Comparison of ENCODE assay signal across 28 cellular contexts in genomic region chr10:76892766-76893479, GRCh38.
"Had no signal": no experiment of that assay in that cellular context is flagged by ENCODE, and none has a peak within 500 bp of the region (broad histone marks: within the 10 kb centered on the region; RNA-seq: fewer than 3 reads in every experiment).

No MANE protein-coding gene starts in this region.

- FAIRE-seq: colon, small intestine had no signal

- H3K4me1 Mint-ChIP-seq: stimulated activated effector memory CD8-positive, alpha-beta T cell treated with anti-CD3 and anti-CD28 coated beads, Interleukin-12 subunit alpha, Interleukin-12 subunit beta, amount 100 ng/mL, for 72 hours; stimulated activated naive CD8-positive, alpha-beta T cell treated with anti-CD3 and anti-CD28 coated beads, Interleukin-15, amount 100 ng/mL, for 72 hours had no signal

- DNase-seq: activated CD4-positive, alpha-beta T cell treated with anti-CD3 and anti-CD28 coated beads for 48 hours; activated CD4-positive, alpha-beta T cell treated with anti-CD3 and anti-CD28 coated beads, Interleukin-2, amount 50 U/mL, for 48 hours; activated CD8-positive, alpha-beta memory T cell treated with anti-CD3 and anti-CD28 coated beads for 24 hours; activated effector memory CD4-positive, alpha-beta T cell treated with Interleukin-2 at 50 U/mL for 16 hours; activated naive CD4-positive, alpha-beta T cell treated with Interleukin-2 at 50 U/mL for 16 hours; anterior cingulate cortex; body of pancreas; dermis blood vessel endothelial cell; effector CD4-positive, alpha-beta T cell; islet precursor cell; left ventricle myocardium inferior; naive B cell; ovary; retina; small intestine; stimulated activated CD4-positive, alpha-beta T cell treated with anti-CD3 and anti-CD28 coated beads, Interleukin-4, amount 100 ng/mL, for 24 hours; stimulated activated naive CD8-positive, alpha-beta T cell treated with anti-CD3 and anti-CD28 coated beads, Interleukin-15, amount 100 ng/mL, for 72 hours; substantia nigra; thyroid gland; upper lobe of right lung had no signal

- H3K4me2 ChIP-seq: hepatocyte had no signal

- H3K27me3 ChIP-seq: body of pancreas, gastroesophageal sphincter, hepatocyte, ovary, thyroid gland, upper lobe of right lung had no signal

- H3K27ac Mint-ChIP-seq: activated naive CD8-positive, alpha-beta T cell; progenitor cell of endocrine pancreas; stimulated activated effector memory CD8-positive, alpha-beta T cell treated with anti-CD3 and anti-CD28 coated beads, Interleukin-12 subunit alpha, Interleukin-12 subunit beta, amount 100 ng/mL, for 72 hours; stimulated activated naive CD8-positive, alpha-beta T cell treated with anti-CD3 and anti-CD28 coated beads, Interleukin-15, amount 100 ng/mL, for 72 hours had no signal

- H3K4me3 ChIP-seq: body of pancreas, gastroesophageal sphincter, hepatocyte, left ventricle myocardium inferior, ovary, thyroid gland, upper lobe of right lung had no signal

- H3K9me3 ChIP-seq: body of pancreas, gastroesophageal sphincter, ovary, thyroid gland, upper lobe of right lung had no signal

- H3K27me3 Mint-ChIP-seq: progenitor cell of endocrine pancreas had no signal

- ATAC-seq: body of pancreas; gastroesophageal sphincter; sciatic nerve; stimulated activated effector memory CD8-positive, alpha-beta T cell treated with anti-CD3 and anti-CD28 coated beads, Interleukin-12 subunit alpha, Interleukin-12 subunit beta, amount 100 ng/mL, for 72 hours; stimulated activated naive CD8-positive, alpha-beta T cell treated with anti-CD3 and anti-CD28 coated beads, Interleukin-15, amount 100 ng/mL, for 72 hours; upper lobe of right lung had no signal

- H3K36me3 Mint-ChIP-seq: activated naive CD8-positive, alpha-beta T cell; stimulated activated effector memory CD8-positive, alpha-beta T cell treated with anti-CD3 and anti-CD28 coated beads, Interleukin-12 subunit alpha, Interleukin-12 subunit beta, amount 100 ng/mL, for 72 hours had no signal

- H3K4me3 Mint-ChIP-seq: activated naive CD8-positive, alpha-beta T cell; stimulated activated effector memory CD8-positive, alpha-beta T cell treated with anti-CD3 and anti-CD28 coated beads, Interleukin-12 subunit alpha, Interleukin-12 subunit beta, amount 100 ng/mL, for 72 hours; stimulated activated naive CD8-positive, alpha-beta T cell treated with anti-CD3 and anti-CD28 coated beads, Interleukin-15, amount 100 ng/mL, for 72 hours had no signal

- H3K27ac ChIP-seq: body of pancreas, epithelial cell of prostate, gastroesophageal sphincter, hepatocyte, left ventricle myocardium inferior, ovary, thyroid gland, upper lobe of right lung had no signal

- H3K36me3 ChIP-seq: left ventricle myocardium inferior, ovary, thyroid gland, upper lobe of right lung had no signal

- H3K4me1 ChIP-seq: body of pancreas, gastroesophageal sphincter, thyroid gland, upper lobe of right lung had no signal

- H3K79me2 ChIP-seq: hepatocyte had no signal
